Comparison of ENCODE assay signal across 1 cellular context in genomic region chr11:14520086-14520901, GRCh38.
TF ChIP-seq lines count a peak whose summit lies in the region.

Gene PSMA1 (minus strand): TSS chr11:14520386. CDS start chr11:14520299, 87 bp downstream.

TF ChIP-seq in K562, 482 proteins besides CTCF, POLR2A, EP300 and RAD21 (continued from another document and continues in another):
- TF ChIP-seq BCLAF1 (IDR thresholded peaks at IDR 0.05; ENCODE audit: borderline replicate concordance in 1 of 2, control insufficient read depth in 1 of 2, low read depth in 2 of 2, low read length in 1 of 2) (0 out of 4 replicates have a peak, but pooled peaks of 1 of the 2 experiments have one; percentile 58), SIN3B (IDR thresholded peaks at IDR 0.05; ENCODE audit: low read depth) (peak; percentile 77), ZBED1 (IDR thresholded peaks at IDR 0.05) (no peak), CEBPB (tag; IDR thresholded peaks at IDR 0.05) (peak; percentile 98), HDAC1 (IDR thresholded peaks at IDR 0.05) (peak; percentile 15 to 89; a peak in 2 of 4 replicates), CHCHD3 (CRISPR knock-in tag; IDR thresholded peaks at IDR 0.05) (no peak), ZKSCAN1 (IDR thresholded peaks at IDR 0.05; ENCODE audit: low read depth, low read length) (peak; percentile 15; the same call in 1 of the 2 replicates), ZNF584 (CRISPR knock-in tag; IDR thresholded peaks at IDR 0.05; ENCODE audit: low read depth) (no peak), RFX5 (IDR thresholded peaks at IDR 0.05; ENCODE audit: low read depth, low read length) (no peak), RBM22 (IDR thresholded peaks at IDR 0.05; ENCODE audit: low read depth, low read length, poor library complexity, severe bottlenecking) (no peak), RNF2 (IDR thresholded peaks at IDR 0.05) (peak; percentile 89), TGIF2 (CRISPR knock-in tag; IDR thresholded peaks at IDR 0.05) (peak; percentile 32; the same call in 1 of the 2 replicates), ZNF407 (IDR thresholded peaks at IDR 0.05; ENCODE audit: low read depth) (no peak), SRSF1 (IDR thresholded peaks at IDR 0.05; ENCODE audit: low read depth, low read length) (no peak), HES1 (IDR thresholded peaks at IDR 0.05; ENCODE audit: low read depth) (no peak), MAFF (IDR thresholded peaks at IDR 0.05; ENCODE audit: low read length) (peak; percentile 7), HOXB6 (CRISPR knock-in tag; IDR thresholded peaks at IDR 0.05; ENCODE audit: borderline replicate concordance) (no peak), SREBF2 (CRISPR knock-in tag; IDR thresholded peaks at IDR 0.05) (no peak), SMARCC2 (IDR thresholded peaks at IDR 0.05; ENCODE audit: low read depth) (no peak), CUX1 (CRISPR knock-in tag; IDR thresholded peaks at IDR 0.05) (no peak), ATF1 (CRISPR knock-in tag; IDR thresholded peaks at IDR 0.05) (no peak; the same call in 1 of the 2 replicates), ATF1 (tag; IDR thresholded peaks at IDR 0.05) (peak; percentile 87), TAF7 (tag; IDR thresholded peaks at IDR 0.05) (no peak), SFPQ (IDR thresholded peaks at IDR 0.05; ENCODE audit: low read depth, low read length) (no peak), C11orf30 (IDR thresholded peaks at IDR 0.05; ENCODE audit: low read depth) (peak; percentile 96), CTBP1 (IDR thresholded peaks at IDR 0.05; ENCODE audit: borderline replicate concordance) (peak; percentile 66; the same call in 1 of the 2 replicates), SETDB1 (IDR thresholded peaks at IDR 0.05; ENCODE audit: low read length) (no peak), ZNF239 (CRISPR knock-in tag; IDR thresholded peaks at IDR 0.05) (no peak), RBM25 (IDR thresholded peaks at IDR 0.05; ENCODE audit: low read depth, low read length, severe bottlenecking) (no peak), ELF2 (CRISPR knock-in tag; IDR thresholded peaks at IDR 0.05) (peak; percentile 82), GATA2 (CRISPR knock-in tag; IDR thresholded peaks at IDR 0.05) (peak; percentile 89), SNIP1 (IDR thresholded peaks at IDR 0.05; ENCODE audit: low read depth) (no peak), HEY1 (CRISPR knock-in tag; IDR thresholded peaks at IDR 0.05; ENCODE audit: borderline replicate concordance) (no peak), IRF2 (CRISPR knock-in tag; IDR thresholded peaks at IDR 0.05) (no peak), NFYB (IDR thresholded peaks at IDR 0.05; ENCODE audit: extremely low read depth, insufficient read length) (no peak), ZBTB17 (CRISPR knock-in tag; IDR thresholded peaks at IDR 0.05) (peak; percentile 100), NCOA6 (IDR thresholded peaks at IDR 0.05) (peak; percentile 84), KDM5B (IDR thresholded peaks at IDR 0.05; ENCODE audit: insufficient replicate concordance, low read depth, low read length) (peak; percentile 78), MED1 (CRISPR knock-in tag; IDR thresholded peaks at IDR 0.05; ENCODE audit: borderline replicate concordance) (no peak), MBD2 (IDR thresholded peaks at IDR 0.05; ENCODE audit: borderline replicate concordance, low read depth) (no peak), ARNT (IDR thresholded peaks at IDR 0.05) (peak; percentile 85 to 87; a peak in 3 of 4 replicates), ATF3 (IDR thresholded peaks at IDR 0.05) (peak; percentile 43; the same call in 1 of the 2 replicates), ATF3 (CRISPR knock-in tag; conservative IDR thresholded peaks at IDR 0.05) (peak; percentile 56; the same call in 1 of the 2 replicates), POLR2B (IDR thresholded peaks at IDR 0.05; ENCODE audit: low read depth, partially characterized antibody) (peak; percentile 74), EHMT2 (IDR thresholded peaks at IDR 0.05) (no peak), HDGF (IDR thresholded peaks at IDR 0.05) (no peak), ZNF830 (CRISPR knock-in tag; IDR thresholded peaks at IDR 0.05) (peak; percentile 40; the same call in 1 of the 2 replicates), CBX8 (IDR thresholded peaks at IDR 0.05; ENCODE audit: borderline replicate concordance, extremely low read depth, low read depth, low read length, poor library complexity, severe bottlenecking) (no peak), SMAD3 (CRISPR knock-in tag; conservative IDR thresholded peaks at IDR 0.05) (0 out of 2 replicates have a peak, but pooled peaks have one; percentile 35), CREM (IDR thresholded peaks at IDR 0.05; ENCODE audit: low read depth) (peak; percentile 79)
